In the genomic region with DNA sequence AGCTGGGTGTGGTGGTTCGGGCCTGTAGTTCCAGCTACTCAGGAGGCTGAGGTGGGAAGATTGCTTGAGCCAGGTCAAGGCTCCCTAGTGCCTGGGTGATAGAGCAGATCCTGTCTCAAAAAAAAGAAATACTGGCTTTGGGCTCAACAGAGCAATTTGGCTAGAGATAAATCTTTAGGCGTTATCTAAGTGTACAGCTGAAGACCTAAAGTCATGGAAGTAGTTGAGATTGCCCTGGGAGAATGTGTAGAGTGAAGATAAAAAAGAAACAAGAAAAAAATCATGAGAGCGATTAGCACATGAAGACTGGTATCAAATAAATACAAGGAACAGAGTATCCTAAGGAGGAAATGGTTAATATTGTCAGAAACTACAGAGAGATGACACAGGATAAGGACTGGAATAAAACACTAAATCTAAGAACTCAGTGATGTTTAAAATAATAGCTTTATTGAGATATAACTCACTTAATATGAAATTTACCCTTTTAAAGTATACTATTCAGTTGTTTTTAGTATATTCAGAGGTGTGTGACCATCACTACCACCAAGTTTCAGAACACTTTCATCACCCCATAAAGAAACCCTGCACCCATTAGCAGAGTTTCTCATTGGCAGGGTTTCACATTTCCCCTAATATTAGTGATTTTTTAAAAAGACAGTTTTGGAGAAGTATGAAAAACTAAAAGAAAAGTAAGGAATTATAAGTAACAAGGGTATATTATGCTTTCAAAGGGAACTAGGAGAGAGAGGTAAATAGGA, we compare ENCODE assay signal across 1 cellular context.
TF ChIP-seq lines count a peak whose summit lies in the region.

No MANE protein-coding gene starts in this region.

TF ChIP-seq in K562, 482 proteins besides CTCF, POLR2A, EP300 and RAD21 (continued from another document and continues in another):
- TF ChIP-seq, protein P1, sequence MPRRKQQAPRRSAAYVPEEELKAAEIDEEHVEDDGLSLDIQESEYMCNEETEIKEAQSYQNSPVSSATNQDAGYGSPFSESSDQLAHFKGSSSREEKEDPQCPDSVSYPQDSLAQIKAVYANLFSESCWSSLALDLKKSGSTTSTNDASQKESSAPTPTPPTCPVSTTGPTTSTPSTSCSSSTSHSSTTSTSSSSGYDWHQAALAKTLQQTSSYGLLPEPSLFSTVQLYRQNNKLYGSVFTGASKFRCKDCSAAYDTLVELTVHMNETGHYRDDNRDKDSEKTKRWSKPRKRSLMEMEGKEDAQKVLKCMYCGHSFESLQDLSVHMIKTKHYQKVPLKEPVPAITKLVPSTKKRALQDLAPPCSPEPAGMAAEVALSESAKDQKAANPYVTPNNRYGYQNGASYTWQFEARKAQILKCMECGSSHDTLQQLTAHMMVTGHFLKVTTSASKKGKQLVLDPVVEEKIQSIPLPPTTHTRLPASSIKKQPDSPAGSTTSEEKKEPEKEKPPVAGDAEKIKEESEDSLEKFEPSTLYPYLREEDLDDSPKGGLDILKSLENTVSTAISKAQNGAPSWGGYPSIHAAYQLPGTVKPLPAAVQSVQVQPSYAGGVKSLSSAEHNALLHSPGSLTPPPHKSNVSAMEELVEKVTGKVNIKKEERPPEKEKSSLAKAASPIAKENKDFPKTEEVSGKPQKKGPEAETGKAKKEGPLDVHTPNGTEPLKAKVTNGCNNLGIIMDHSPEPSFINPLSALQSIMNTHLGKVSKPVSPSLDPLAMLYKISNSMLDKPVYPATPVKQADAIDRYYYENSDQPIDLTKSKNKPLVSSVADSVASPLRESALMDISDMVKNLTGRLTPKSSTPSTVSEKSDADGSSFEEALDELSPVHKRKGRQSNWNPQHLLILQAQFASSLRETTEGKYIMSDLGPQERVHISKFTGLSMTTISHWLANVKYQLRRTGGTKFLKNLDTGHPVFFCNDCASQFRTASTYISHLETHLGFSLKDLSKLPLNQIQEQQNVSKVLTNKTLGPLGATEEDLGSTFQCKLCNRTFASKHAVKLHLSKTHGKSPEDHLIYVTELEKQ (CRISPR knock-in tag; IDR thresholded peaks at IDR 0.05): no peak
- TF ChIP-seq GATA2 (CRISPR knock-in tag; IDR thresholded peaks at IDR 0.05): peak; percentile 96
- peak; percentile 97 for TF ChIP-seq SOX6 (IDR thresholded peaks at IDR 0.05)
- TF ChIP-seq ARID1B (IDR thresholded peaks at IDR 0.05): peak; percentile 100
- TF ChIP-seq, protein P2, sequence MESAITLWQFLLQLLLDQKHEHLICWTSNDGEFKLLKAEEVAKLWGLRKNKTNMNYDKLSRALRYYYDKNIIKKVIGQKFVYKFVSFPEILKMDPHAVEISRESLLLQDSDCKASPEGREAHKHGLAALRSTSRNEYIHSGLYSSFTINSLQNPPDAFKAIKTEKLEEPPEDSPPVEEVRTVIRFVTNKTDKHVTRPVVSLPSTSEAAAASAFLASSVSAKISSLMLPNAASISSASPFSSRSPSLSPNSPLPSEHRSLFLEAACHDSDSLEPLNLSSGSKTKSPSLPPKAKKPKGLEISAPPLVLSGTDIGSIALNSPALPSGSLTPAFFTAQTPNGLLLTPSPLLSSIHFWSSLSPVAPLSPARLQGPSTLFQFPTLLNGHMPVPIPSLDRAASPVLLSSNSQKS (CRISPR knock-in tag; IDR thresholded peaks at IDR 0.05): no peak
- TF ChIP-seq ZNF584 (CRISPR knock-in tag; IDR thresholded peaks at IDR 0.05; ENCODE audit: low read depth): peak; percentile 89
- no peak for TF ChIP-seq ZNF140 (CRISPR knock-in tag; IDR thresholded peaks at IDR 0.05)
- TF ChIP-seq LCOR (CRISPR knock-in tag; IDR thresholded peaks at IDR 0.05): peak; percentile 95; the same call in 1 of the 2 replicates
- TF ChIP-seq, protein P3, sequence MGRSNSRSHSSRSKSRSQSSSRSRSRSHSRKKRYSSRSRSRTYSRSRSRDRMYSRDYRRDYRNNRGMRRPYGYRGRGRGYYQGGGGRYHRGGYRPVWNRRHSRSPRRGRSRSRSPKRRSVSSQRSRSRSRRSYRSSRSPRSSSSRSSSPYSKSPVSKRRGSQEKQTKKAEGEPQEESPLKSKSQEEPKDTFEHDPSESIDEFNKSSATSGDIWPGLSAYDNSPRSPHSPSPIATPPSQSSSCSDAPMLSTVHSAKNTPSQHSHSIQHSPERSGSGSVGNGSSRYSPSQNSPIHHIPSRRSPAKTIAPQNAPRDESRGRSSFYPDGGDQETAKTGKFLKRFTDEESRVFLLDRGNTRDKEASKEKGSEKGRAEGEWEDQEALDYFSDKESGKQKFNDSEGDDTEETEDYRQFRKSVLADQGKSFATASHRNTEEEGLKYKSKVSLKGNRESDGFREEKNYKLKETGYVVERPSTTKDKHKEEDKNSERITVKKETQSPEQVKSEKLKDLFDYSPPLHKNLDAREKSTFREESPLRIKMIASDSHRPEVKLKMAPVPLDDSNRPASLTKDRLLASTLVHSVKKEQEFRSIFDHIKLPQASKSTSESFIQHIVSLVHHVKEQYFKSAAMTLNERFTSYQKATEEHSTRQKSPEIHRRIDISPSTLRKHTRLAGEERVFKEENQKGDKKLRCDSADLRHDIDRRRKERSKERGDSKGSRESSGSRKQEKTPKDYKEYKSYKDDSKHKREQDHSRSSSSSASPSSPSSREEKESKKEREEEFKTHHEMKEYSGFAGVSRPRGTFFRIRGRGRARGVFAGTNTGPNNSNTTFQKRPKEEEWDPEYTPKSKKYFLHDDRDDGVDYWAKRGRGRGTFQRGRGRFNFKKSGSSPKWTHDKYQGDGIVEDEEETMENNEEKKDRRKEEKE (IDR thresholded peaks at IDR 0.05; ENCODE audit: borderline replicate concordance in 1 of 2, control insufficient read depth in 1 of 2, low read depth in 2 of 2, low read length in 1 of 2): no peak
- TF ChIP-seq ETV5 (CRISPR knock-in tag; IDR thresholded peaks at IDR 0.05; ENCODE audit: low read depth): no peak
- no peak for TF ChIP-seq CBFB (CRISPR knock-in tag; IDR thresholded peaks at IDR 0.05)
- no peak for TF ChIP-seq U2AF2 (optimal IDR thresholded peaks at IDR 0.05; ENCODE audit: low read depth, low read length)
- TF ChIP-seq TAL1 (IDR thresholded peaks at IDR 0.05): peak; percentile 100
- TF ChIP-seq ZNF3 (CRISPR knock-in tag; IDR thresholded peaks at IDR 0.05): no peak
- no peak for TF ChIP-seq ZNF609 (CRISPR knock-in tag; IDR thresholded peaks at IDR 0.05; ENCODE audit: borderline replicate concordance)
- peak; percentile 99 for TF ChIP-seq NCOR1 (IDR thresholded peaks at IDR 0.05)
- TF ChIP-seq POU5F1 (IDR thresholded peaks at IDR 0.05; ENCODE audit: borderline replicate concordance, low read depth, low read length, partially characterized antibody): no peak
- TF ChIP-seq IRF2 (CRISPR knock-in tag; IDR thresholded peaks at IDR 0.05): no peak
- peak; percentile 53; the same call in 1 of the 2 replicates for TF ChIP-seq MECOM (CRISPR knock-in tag; IDR thresholded peaks at IDR 0.05)
- TF ChIP-seq ZNF551 (CRISPR knock-in tag; IDR thresholded peaks at IDR 0.05): no peak
- peak; percentile 96 for TF ChIP-seq HDAC3 (IDR thresholded peaks at IDR 0.05; ENCODE audit: borderline replicate concordance, partially characterized antibody)
- no peak for TF ChIP-seq ZNF77 (CRISPR knock-in tag; IDR thresholded peaks at IDR 0.05)
- no peak for TF ChIP-seq ATF3 (IDR thresholded peaks at IDR 0.05)
- TF ChIP-seq ATF3 (CRISPR knock-in tag; conservative IDR thresholded peaks at IDR 0.05): no peak
- 0 out of 2 replicates have a peak, but pooled peaks have one; percentile 31 for TF ChIP-seq ZNF134 (CRISPR knock-in tag; conservative IDR thresholded peaks at IDR 0.05)
- no peak for TF ChIP-seq E2F6 (IDR thresholded peaks at IDR 0.05; ENCODE audit: borderline replicate concordance in 1 of 2, extremely low read depth in 1 of 2, insufficient read depth in 1 of 2, insufficient read length in 1 of 2, low read depth in 1 of 2, low read length in 1 of 2, poor library complexity in 1 of 2, severe bottlenecking in 1 of 2)
- TF ChIP-seq LEF1 (IDR thresholded peaks at IDR 0.05): peak; percentile 87
- no peak for TF ChIP-seq HNRNPLL (IDR thresholded peaks at IDR 0.05; ENCODE audit: low read depth, low read length, poor library complexity, severe bottlenecking)
- TF ChIP-seq, protein P4, sequence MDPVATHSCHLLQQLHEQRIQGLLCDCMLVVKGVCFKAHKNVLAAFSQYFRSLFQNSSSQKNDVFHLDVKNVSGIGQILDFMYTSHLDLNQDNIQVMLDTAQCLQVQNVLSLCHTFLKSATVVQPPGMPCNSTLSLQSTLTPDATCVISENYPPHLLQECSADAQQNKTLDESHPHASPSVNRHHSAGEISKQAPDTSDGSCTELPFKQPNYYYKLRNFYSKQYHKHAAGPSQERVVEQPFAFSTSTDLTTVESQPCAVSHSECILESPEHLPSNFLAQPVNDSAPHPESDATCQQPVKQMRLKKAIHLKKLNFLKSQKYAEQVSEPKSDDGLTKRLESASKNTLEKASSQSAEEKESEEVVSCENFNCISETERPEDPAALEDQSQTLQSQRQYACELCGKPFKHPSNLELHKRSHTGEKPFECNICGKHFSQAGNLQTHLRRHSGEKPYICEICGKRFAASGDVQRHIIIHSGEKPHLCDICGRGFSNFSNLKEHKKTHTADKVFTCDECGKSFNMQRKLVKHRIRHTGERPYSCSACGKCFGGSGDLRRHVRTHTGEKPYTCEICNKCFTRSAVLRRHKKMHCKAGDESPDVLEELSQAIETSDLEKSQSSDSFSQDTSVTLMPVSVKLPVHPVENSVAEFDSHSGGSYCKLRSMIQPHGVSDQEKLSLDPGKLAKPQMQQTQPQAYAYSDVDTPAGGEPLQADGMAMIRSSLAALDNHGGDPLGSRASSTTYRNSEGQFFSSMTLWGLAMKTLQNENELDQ (CRISPR knock-in tag; IDR thresholded peaks at IDR 0.05; ENCODE audit: borderline replicate concordance): no peak
- no peak for TF ChIP-seq DIDO1 (tag; IDR thresholded peaks at IDR 0.05; ENCODE audit: low read depth)
- no peak for TF ChIP-seq TCF7L2 (IDR thresholded peaks at IDR 0.05; ENCODE audit: low read depth, low read length)
- no peak for TF ChIP-seq ZNF778 (CRISPR knock-in tag; IDR thresholded peaks at IDR 0.05)
- peak; percentile 93 for TF ChIP-seq MEIS2 (IDR thresholded peaks at IDR 0.05; ENCODE audit: partially characterized antibody)
- no peak for TF ChIP-seq SLC30A9 (CRISPR knock-in tag; IDR thresholded peaks at IDR 0.05)
- no peak for TF ChIP-seq NFE2L1 (tag; IDR thresholded peaks at IDR 0.05; ENCODE audit: borderline replicate concordance, low read depth)
- no peak for TF ChIP-seq TRIM25 (IDR thresholded peaks at IDR 0.05; ENCODE audit: borderline replicate concordance)
- TF ChIP-seq NR0B1 (IDR thresholded peaks at IDR 0.05; ENCODE audit: partially characterized antibody): no peak
- no peak for TF ChIP-seq GTF2F1 (IDR thresholded peaks at IDR 0.05; ENCODE audit: low read depth, low read length)
